ENCODE assay signal across 14 cellular contexts in the genomic region with DNA sequence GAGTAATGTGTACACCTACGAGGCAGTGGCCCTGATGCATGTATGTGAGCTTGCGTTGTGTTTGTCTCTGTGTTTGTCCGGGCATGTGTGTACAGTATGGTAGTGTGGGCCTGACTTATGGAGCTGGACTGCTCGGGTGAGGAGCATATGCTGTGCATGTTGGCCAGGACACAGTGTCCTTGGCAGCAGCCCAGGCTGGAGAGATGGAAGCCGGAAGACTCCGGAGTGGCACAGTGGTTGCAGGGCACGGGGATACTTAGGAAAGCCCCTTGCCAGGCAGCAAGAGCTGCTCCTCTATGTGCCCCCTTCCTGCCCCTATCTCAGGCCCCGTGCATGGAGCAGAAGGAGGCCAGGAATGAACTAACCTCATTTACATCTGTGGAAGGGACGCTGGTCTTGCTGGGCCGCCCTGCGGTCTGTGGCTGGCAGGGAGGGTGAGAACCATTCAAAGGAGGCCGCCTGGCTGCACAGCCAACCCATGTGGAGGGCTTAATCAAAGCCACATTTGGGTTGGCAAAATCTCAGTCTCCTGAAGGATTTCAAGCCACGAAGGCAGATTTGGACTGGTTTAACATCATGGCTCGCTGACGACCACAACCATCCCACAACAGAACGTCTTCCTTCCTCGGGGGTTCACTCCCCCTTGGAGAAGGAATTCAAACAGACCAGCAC. TPM values are rescaled to one million over a fixed set of nuclear protein-coding genes. Genes with fewer than 3 reads are reported as not detected.
DNase-seq lines count a peak whose midpoint lies in the region; ATAC-seq and TF ChIP-seq lines count a peak whose summit lies in the region.
"Had no signal": no experiment of that assay in that cellular context is flagged by ENCODE, and none has a peak within 500 bp of the region (broad histone marks: within the 10 kb centered on the region; RNA-seq: fewer than 3 reads in every experiment).

No MANE protein-coding gene starts in this region.

- H4K20me1 ChIP-seq in GM23338 (replicated peaks; ENCODE audit: insufficient read depth): no peaks in the 10 kb centered on the region

- no peak overlapping the region for H3K4me3 Mint-ChIP-seq in activated CD4-positive, alpha-beta T cell treated with anti-CD3 and anti-CD28 coated beads for 36 hours
- H3K4me3 Mint-ChIP-seq in GM23338: no peak overlapping the region

- H3K9me2 ChIP-seq in GM23338 (ENCODE audit: insufficient read depth): no peaks in the 10 kb centered on the region

- intact Hi-C loops in tibial artery (cut with DNase I; ENCODE audit: low total_unique reads): no loop called here
- intact Hi-C loops in activated CD4-positive, alpha-beta T cell treated with anti-CD3 and anti-CD28 coated beads for 36 hours (cut with DNase I, micrococcal nuclease): no loop called here

- H2AFZ ChIP-seq in GM23338: no peak overlapping the region

- H3K27me3 ChIP-seq in tibial artery: peaks cover 0 to 2% of the 10 kb centered on the region in 2 donors
- no peaks in the 10 kb centered on the region for H3K27me3 ChIP-seq in GM23338 (ENCODE audit: insufficient read depth)
- H3K27me3 ChIP-seq: MG63 had no signal

- peaks cover 0 to 13% (median 5%) of the 10 kb centered on the region in 4 donors for H3K4me1 ChIP-seq in tibial artery
- no peaks in the 10 kb centered on the region for H3K4me1 ChIP-seq in GM23338 (ENCODE audit: insufficient read depth)

- H3K4me3 ChIP-seq in fibroblast of mammary gland (ENCODE audit: control insufficient read depth, low read depth, low read length) (no peak overlapping the region), tibial artery (no peak overlapping the region), GM23338 (no peak overlapping the region)
- H3K4me3 ChIP-seq: MG63 had no signal

- no peak for ATAC-seq in HG03175 (IDR thresholded peaks at IDR 0.05; ENCODE audit: unreplicated experiment)
- no peak for ATAC-seq in activated CD4-positive, alpha-beta T cell treated with anti-CD3 and anti-CD28 coated beads for 36 hours
- no peak for ATAC-seq in GM23338

- POLR2A ChIA-PET in activated CD4-positive, alpha-beta T cell treated with anti-CD3 and anti-CD28 coated beads for 36 hours (lab: Charles Lee): no interaction called here

- H3K4me1 Mint-ChIP-seq in activated CD4-positive, alpha-beta T cell treated with anti-CD3 and anti-CD28 coated beads for 36 hours: no peaks in the 10 kb centered on the region
- H3K4me1 Mint-ChIP-seq in GM23338: no peaks in the 10 kb centered on the region

- peak; percentile 90 for DNase-seq in fibroblast of mammary gland (ENCODE audit: low read depth)
- DNase-seq in mucosa of gallbladder (ENCODE audit: low spot score): peak; percentile 33
- DNase-seq in tibial artery: peak; percentile 46 to 80
- no peak for DNase-seq in NCI-H146 (lab: John Stamatoyannopoulos, UW)
- DNase-seq in activated CD4-positive, alpha-beta T cell treated with anti-CD3 and anti-CD28 coated beads for 36 hours: no peak
- DNase-seq in GM23338 (ENCODE audit: low spot score): no peak
- DNase-seq: activated naive CD4-positive, alpha-beta T cell treated with anti-CD3 and anti-CD28 coated beads, Interleukin-2, amount 50 U/mL, for 16 hours; COR-L47; MG63; retina; T1000 had no signal

- H3K4me2 ChIP-seq in GM23338: no peak overlapping the region

- no peaks in the 10 kb centered on the region for H3K27me3 Mint-ChIP-seq in activated CD4-positive, alpha-beta T cell treated with anti-CD3 and anti-CD28 coated beads for 36 hours
- H3K27me3 Mint-ChIP-seq in GM23338 (ENCODE audit: insufficient read depth, low read depth, poor library complexity): peaks cover 3% of the 10 kb centered on the region

- H3F3A ChIP-seq in GM23338 (replicated peaks; ENCODE audit: low read depth): no peaks in the 10 kb centered on the region

- H3K27ac ChIP-seq in VCaP (peak overlapping the region; percentile 52), tibial artery (peak overlapping the region in 1 of 2 donors; percentile 39), GM23338 (ENCODE audit: low read depth) (no peak overlapping the region)

- no peaks in the 10 kb centered on the region for H3K79me2 ChIP-seq in GM23338 (replicated peaks; ENCODE audit: insufficient read depth)

- peaks cover 2% of the 10 kb centered on the region for H3K9me3 Mint-ChIP-seq in activated CD4-positive, alpha-beta T cell treated with anti-CD3 and anti-CD28 coated beads for 36 hours (ENCODE audit: low read depth)
- no peaks in the 10 kb centered on the region; the same call in 2 of the 3 replicates for H3K9me3 Mint-ChIP-seq in GM23338

- peaks cover 0 to 12% (median 9%) of the 10 kb centered on the region in 3 donors for H3K9me3 ChIP-seq in tibial artery

- H3K27ac Mint-ChIP-seq in activated CD4-positive, alpha-beta T cell treated with anti-CD3 and anti-CD28 coated beads for 36 hours: no peak overlapping the region
- H3K27ac Mint-ChIP-seq in GM23338: no peak overlapping the region

- no peaks in the 10 kb centered on the region for H3K36me3 Mint-ChIP-seq in activated CD4-positive, alpha-beta T cell treated with anti-CD3 and anti-CD28 coated beads for 36 hours (ENCODE audit: low read depth)
- peaks cover 8% of the 10 kb centered on the region; the same call in 2 of the 3 replicates for H3K36me3 Mint-ChIP-seq in GM23338 (ENCODE audit: low read depth)

- no peak for TF ChIP-seq CTCF in VCaP (conservative IDR thresholded peaks at IDR 0.05)
- TF ChIP-seq CTCF in fibroblast of mammary gland (conservative IDR thresholded peaks at IDR 0.05; ENCODE audit: control insufficient read depth, insufficient read depth, low read depth, low read length): no peak
- TF ChIP-seq CTCF in tibial artery (IDR thresholded peaks at IDR 0.05): no peak
- TF ChIP-seq CTCF in GM23338 (conservative IDR thresholded peaks at IDR 0.05; ENCODE audit: low read depth in 2 of 2): no peak

- CTCF ChIA-PET in activated CD4-positive, alpha-beta T cell treated with anti-CD3 and anti-CD28 coated beads for 36 hours (lab: Charles Lee): no interaction called here

- H3K36me3 ChIP-seq in tibial artery: peaks cover 0 to 14% (median 0%) of the 10 kb centered on the region in 3 donors
- no peaks in the 10 kb centered on the region for H3K36me3 ChIP-seq in GM23338 (ENCODE audit: insufficient read depth)
- H3K36me3 ChIP-seq: MG63 had no signal

TF ChIP-seq in GM23338, 12 proteins besides CTCF, POLR2A, EP300 and RAD21 (continues in another document):
- TF ChIP-seq EZH2phosphoT487 (IDR thresholded peaks at IDR 0.05; ENCODE audit: unreplicated experiment): no peak
- TF ChIP-seq, protein P1, sequence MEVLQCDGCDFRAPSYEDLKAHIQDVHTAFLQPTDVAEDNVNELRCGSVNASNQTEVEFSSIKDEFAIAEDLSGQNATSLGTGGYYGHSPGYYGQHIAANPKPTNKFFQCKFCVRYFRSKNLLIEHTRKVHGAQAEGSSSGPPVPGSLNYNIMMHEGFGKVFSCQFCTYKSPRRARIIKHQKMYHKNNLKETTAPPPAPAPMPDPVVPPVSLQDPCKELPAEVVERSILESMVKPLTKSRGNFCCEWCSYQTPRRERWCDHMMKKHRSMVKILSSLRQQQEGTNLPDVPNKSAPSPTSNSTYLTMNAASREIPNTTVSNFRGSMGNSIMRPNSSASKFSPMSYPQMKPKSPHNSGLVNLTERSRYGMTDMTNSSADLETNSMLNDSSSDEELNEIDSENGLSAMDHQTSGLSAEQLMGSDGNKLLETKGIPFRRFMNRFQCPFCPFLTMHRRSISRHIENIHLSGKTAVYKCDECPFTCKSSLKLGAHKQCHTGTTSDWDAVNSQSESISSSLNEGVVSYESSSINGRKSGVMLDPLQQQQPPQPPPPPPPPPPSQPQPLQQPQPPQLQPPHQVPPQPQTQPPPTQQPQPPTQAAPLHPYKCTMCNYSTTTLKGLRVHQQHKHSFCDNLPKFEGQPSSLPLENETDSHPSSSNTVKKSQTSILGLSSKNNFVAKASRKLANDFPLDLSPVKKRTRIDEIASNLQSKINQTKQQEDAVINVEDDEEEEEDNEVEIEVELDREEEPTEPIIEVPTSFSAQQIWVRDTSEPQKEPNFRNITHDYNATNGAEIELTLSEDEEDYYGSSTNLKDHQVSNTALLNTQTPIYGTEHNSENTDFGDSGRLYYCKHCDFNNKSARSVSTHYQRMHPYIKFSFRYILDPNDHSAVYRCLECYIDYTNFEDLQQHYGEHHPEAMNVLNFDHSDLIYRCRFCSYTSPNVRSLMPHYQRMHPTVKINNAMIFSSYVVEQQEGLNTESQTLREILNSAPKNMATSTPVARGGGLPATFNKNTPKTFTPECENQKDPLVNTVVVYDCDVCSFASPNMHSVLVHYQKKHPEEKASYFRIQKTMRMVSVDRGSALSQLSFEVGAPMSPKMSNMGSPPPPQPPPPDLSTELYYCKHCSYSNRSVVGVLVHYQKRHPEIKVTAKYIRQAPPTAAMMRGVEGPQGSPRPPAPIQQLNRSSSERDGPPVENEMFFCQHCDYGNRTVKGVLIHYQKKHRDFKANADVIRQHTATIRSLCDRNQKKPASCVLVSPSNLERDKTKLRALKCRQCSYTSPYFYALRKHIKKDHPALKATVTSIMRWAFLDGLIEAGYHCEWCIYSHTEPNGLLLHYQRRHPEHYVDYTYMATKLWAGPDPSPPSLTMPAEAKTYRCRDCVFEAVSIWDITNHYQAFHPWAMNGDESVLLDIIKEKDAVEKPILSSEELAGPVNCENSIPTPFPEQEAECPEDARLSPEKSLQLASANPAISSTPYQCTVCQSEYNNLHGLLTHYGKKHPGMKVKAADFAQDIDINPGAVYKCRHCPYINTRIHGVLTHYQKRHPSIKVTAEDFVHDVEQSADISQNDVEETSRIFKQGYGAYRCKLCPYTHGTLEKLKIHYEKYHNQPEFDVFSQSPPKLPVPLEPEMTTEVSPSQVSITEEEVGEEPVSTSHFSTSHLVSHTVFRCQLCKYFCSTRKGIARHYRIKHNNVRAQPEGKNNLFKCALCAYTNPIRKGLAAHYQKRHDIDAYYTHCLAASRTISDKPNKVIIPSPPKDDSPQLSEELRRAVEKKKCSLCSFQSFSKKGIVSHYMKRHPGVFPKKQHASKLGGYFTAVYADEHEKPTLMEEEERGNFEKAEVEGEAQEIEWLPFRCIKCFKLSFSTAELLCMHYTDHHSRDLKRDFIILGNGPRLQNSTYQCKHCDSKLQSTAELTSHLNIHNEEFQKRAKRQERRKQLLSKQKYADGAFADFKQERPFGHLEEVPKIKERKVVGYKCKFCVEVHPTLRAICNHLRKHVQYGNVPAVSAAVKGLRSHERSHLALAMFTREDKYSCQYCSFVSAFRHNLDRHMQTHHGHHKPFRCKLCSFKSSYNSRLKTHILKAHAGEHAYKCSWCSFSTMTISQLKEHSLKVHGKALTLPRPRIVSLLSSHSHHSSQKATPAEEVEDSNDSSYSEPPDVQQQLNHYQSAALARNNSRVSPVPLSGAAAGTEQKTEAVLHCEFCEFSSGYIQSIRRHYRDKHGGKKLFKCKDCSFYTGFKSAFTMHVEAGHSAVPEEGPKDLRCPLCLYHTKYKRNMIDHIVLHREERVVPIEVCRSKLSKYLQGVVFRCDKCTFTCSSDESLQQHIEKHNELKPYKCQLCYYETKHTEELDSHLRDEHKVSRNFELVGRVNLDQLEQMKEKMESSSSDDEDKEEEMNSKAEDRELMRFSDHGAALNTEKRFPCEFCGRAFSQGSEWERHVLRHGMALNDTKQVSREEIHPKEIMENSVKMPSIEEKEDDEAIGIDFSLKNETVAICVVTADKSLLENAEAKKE (CRISPR knock-in tag; IDR thresholded peaks at IDR 0.05): no peak

RNA-seq across cellular contexts. Expression of gene RCVRN, which starts 32.2 kb away (rescaled TPM):
- total RNA-seq in mucosa of gallbladder: 0.20 TPM
- total RNA-seq in activated CD4-positive, alpha-beta T cell treated with anti-CD3 and anti-CD28 coated beads for 36 hours: not detected
- not detected in 2 replicates for total RNA-seq in GM23338 (2014; rRNA removed; shearing (Covaris generic))
- not detected in 2 replicates for polyA plus RNA-seq in GM23338 (2016; fragmentation: Nextera tagmentation; extraction: Ambion mirVana)
- total RNA-seq: NCI-H460 had no signal

Comparison
In these comparisons a context has a peak if more than half of its experiments do, and no peak if none do; other contexts are left out.
1. DNase-seq: peak in fibroblast of mammary gland (single experiment), mucosa of gallbladder (single experiment) and tibial artery (2 of 2); none in NCI-H146 (single experiment), activated CD4-positive, alpha-beta T cell treated with anti-CD3 and anti-CD28 coated beads for 36 hours (single experiment) and GM23338 (single experiment).